Comparison of ENCODE assay signal across 17 cellular contexts in genomic region chr10:52609071-52609470, GRCh38.
"Had no signal": no experiment of that assay in that cellular context is flagged by ENCODE, and none has a peak within 500 bp of the region (broad histone marks: within the 10 kb centered on the region; RNA-seq: fewer than 3 reads in every experiment).

No MANE protein-coding gene starts in this region.

- H3K4me1 ChIP-seq: esophagus squamous epithelium, foreskin keratinocyte, pancreas, uterus had no signal

- ATAC-seq: effector memory CD8-positive, alpha-beta T cell; foreskin keratinocyte; left cardiac atrium; left ventricle myocardium superior; pancreas; right cardiac atrium had no signal

- H3K4me2 ChIP-seq: smooth muscle cell had no signal

- H3K36me3 ChIP-seq: esophagus squamous epithelium, pancreas, uterus had no signal

- H3K27ac ChIP-seq: esophagus squamous epithelium, foreskin keratinocyte, pancreas, uterus had no signal

- H3K9me3 ChIP-seq: esophagus squamous epithelium, pancreas, uterus had no signal

- H3K4me3 ChIP-seq: esophagus squamous epithelium, lung, pancreas, smooth muscle cell, uterus had no signal

- DNase-seq: effector memory CD8-positive, alpha-beta T cell; esophagus squamous epithelium; foreskin keratinocyte; kidney; left cardiac atrium; left ventricle myocardium superior; mesenchymal stem cell; midbrain; naive B cell; occipital lobe; pancreas; right cardiac atrium; stimulated activated CD4-positive, alpha-beta T cell treated with anti-CD3 and anti-CD28 coated beads, Interleukin-2, amount 100 ng/mL, for 48 hours; stimulated activated naive CD4-positive, alpha-beta T cell treated with Interleukin-2 at 50 U/mL for 16 hours; uterus had no signal

- H3K27me3 ChIP-seq: esophagus squamous epithelium, uterus had no signal
